ENCODE assay signal across 11 cellular contexts in genomic region chr1:26996024-26996423, GRCh38. TPM values are rescaled to one million over a fixed set of nuclear protein-coding genes. Genes with fewer than 3 reads are reported as not detected.
DNase-seq lines count a peak whose midpoint lies in the region; TF ChIP-seq lines count a peak whose summit lies in the region.
"Had no signal": no experiment of that assay in that cellular context is flagged by ENCODE, and none has a peak within 500 bp of the region (broad histone marks: within the 10 kb centered on the region; RNA-seq: fewer than 3 reads in every experiment).

No MANE protein-coding gene starts in this region.

- H3K4me3 ChIP-seq in NT2/D1 (ENCODE audit: insufficient read length, low read depth) = peak overlapping the region; percentile 5
- peak overlapping the region; percentile 24 to 86 for H3K4me3 ChIP-seq in esophagus (ENCODE audit: low read depth in 1 of 2, low read length in 2 of 2)
- no peak overlapping the region for H3K4me3 ChIP-seq in parathyroid adenoma (ENCODE audit: low read depth, low read length)
- H3K4me3 ChIP-seq: testis had no signal

- H3K4me1 ChIP-seq in NT2/D1 (ENCODE audit: insufficient read depth, insufficient read length) = peaks cover 52% of the 10 kb centered on the region
- H3K4me1 ChIP-seq in esophagus (ENCODE audit: control insufficient read depth in 2 of 2, insufficient read depth in 2 of 2, low read length in 1 of 2) = peaks cover 6 to 17% of the 10 kb centered on the region in 2 donors
- no peaks in the 10 kb centered on the region for H3K4me1 ChIP-seq in parathyroid adenoma

- H3K27ac ChIP-seq in esophagus (ENCODE audit: low read depth in 2 of 2, low read length in 1 of 2) = peak overlapping the region; percentile 59 to 64
- no peak overlapping the region for H3K27ac ChIP-seq in parathyroid adenoma
- H3K27ac ChIP-seq: testis had no signal

- 38 to 71% methylated on average over 1 of the region's 1 CpG for WGBS in esophagus, 2 donors

- in situ Hi-C loops in GM13977 (cut with MboI; ENCODE audit: low pct_unique_long_range_greater_than_20kb, low sequenced_read_pairs, unreplicated experiment) = no loop called here

- no peaks in the 10 kb centered on the region for H3K79me2 ChIP-seq in parathyroid adenoma

- peak overlapping the region; percentile 69 for H3K9ac ChIP-seq in NT2/D1 (ENCODE audit: insufficient read length, low read depth)
- no peak overlapping the region for H3K9ac ChIP-seq in parathyroid adenoma

- DNase-seq in EH (ENCODE audit: low read depth) (peak; percentile 79), NT2/D1 (ENCODE audit: low read depth, low spot score) (no peak), GM13977 (ENCODE audit: low spot score) (no peak), NCI-H82 (lab: John Stamatoyannopoulos, UW) (no peak), NCI-H446 (lab: John Stamatoyannopoulos, UW) (no peak)
- DNase-seq in activated effector memory CD4-positive, alpha-beta T cell treated with anti-CD3 and anti-CD28 coated beads, Interleukin-2, amount 50 U/mL, for 16 hours = no peak
- DNase-seq: DMS 273 treated with DMSO at 0.1 percent for 48 hours, NCI-H69, testis had no signal

- no peak for TF ChIP-seq CTCF in parathyroid adenoma (IDR thresholded peaks at IDR 0.05)
- no peak for TF ChIP-seq CTCF in GM13977 (IDR thresholded peaks at IDR 0.05; ENCODE audit: extremely low read depth, insufficient read depth, missing control alignments)

- H3K36me3 ChIP-seq in NT2/D1 (ENCODE audit: insufficient read depth, insufficient read length, low read length) (peaks cover 40% of the 10 kb centered on the region), esophagus (ENCODE audit: control insufficient read depth in 2 of 2, insufficient read depth in 2 of 2, low read length in 1 of 2) (peaks cover 0 to 1% of the 10 kb centered on the region in 2 donors), parathyroid adenoma (ENCODE audit: control insufficient read depth, insufficient read depth, low read length) (no peaks in the 10 kb centered on the region)

- H3K9me3 ChIP-seq in NT2/D1 (ENCODE audit: insufficient read depth, low read length) (no peaks in the 10 kb centered on the region), esophagus (ENCODE audit: control insufficient read depth in 2 of 2, insufficient read depth in 1 of 2, low read depth in 1 of 2, low read length in 1 of 2) (no peaks in the 10 kb centered on the region), parathyroid adenoma (ENCODE audit: control insufficient read depth, low read length) (no peaks in the 10 kb centered on the region)
- H3K9me3 ChIP-seq: testis had no signal

- no peak overlapping the region for H2AFZ ChIP-seq in parathyroid adenoma

- peak overlapping the region; percentile 38 for H3K4me2 ChIP-seq in parathyroid adenoma (ENCODE audit: low read length)

- H3K27me3 ChIP-seq in NT2/D1 (ENCODE audit: insufficient read depth, insufficient read length) (no peaks in the 10 kb centered on the region), esophagus (ENCODE audit: control insufficient read depth in 1 of 2, insufficient read depth in 2 of 2, low read length in 2 of 2) (no peaks in the 10 kb centered on the region), parathyroid adenoma (ENCODE audit: control insufficient read depth, insufficient read depth, low read length) (no peaks in the 10 kb centered on the region)
- H3K27me3 ChIP-seq: testis had no signal

RNA-seq across cellular contexts. Expression of gene TRNP1, which starts 2.5 kb away (rescaled TPM):
- 100 to 1,000 TPM in 1 of 2 donors, 10 to 100 TPM in 1; 84.9 to 158 TPM for polyA plus RNA-seq in esophagus

RNA-seq across cellular contexts. Expression of gene TENT5B, which starts 16.6 kb away (rescaled TPM):
- polyA plus RNA-seq in esophagus = 10 to 100 TPM; 79.2 to 84.3 TPM

RNA-seq across cellular contexts. Expression of gene KDF1, which starts 35.8 kb away (rescaled TPM):
- 10 to 100 TPM; 12.7 to 17.5 TPM for polyA plus RNA-seq in esophagus
